Comparison of ENCODE assay signal across 17 cellular contexts in genomic region chr2:1157107-1157506, GRCh38.
DNase-seq lines count a peak whose midpoint lies in the region; ATAC-seq lines count a peak whose summit lies in the region.
"Had no signal": no experiment of that assay in that cellular context is flagged by ENCODE, and none has a peak within 500 bp of the region (broad histone marks: within the 10 kb centered on the region; RNA-seq: fewer than 3 reads in every experiment).

No MANE protein-coding gene starts in this region.

- peak overlapping the region; percentile 2 for H2BK15ac ChIP-seq in mesenchymal stem cell (ENCODE audit: low read depth, poor library complexity, severe bottlenecking)

- H3K36me3 Mint-ChIP-seq in activated T-cell treated with anti-CD3 and anti-CD28 coated beads, Interleukin-2, amount 50 U/mL, for 72 hours (ENCODE audit: insufficient read depth in 2 of 2) = no peaks in the 10 kb centered on the region
- H3K36me3 Mint-ChIP-seq: CD14-positive monocyte; CD8-positive, alpha-beta memory T cell had no signal

- peaks cover 0 to 6% (median 0%) of the 10 kb centered on the region in 11 experiments; a peak in 1 of 22 replicates for H3K27me3 ChIP-seq in BLaER1 treated with 17β-estradiol and CSF1 and Interleukin-3, amounts not matched to agents 10 nM and 100 nM
- no peaks in the 10 kb centered on the region for H3K27me3 ChIP-seq in mesenchymal stem cell (ENCODE audit: control insufficient read depth in 1 of 2, insufficient read depth in 1 of 2, low read length in 2 of 2)

- H3K23ac ChIP-seq in mesenchymal stem cell (ENCODE audit: low read length in 2 of 2) = no peak overlapping the region

- no peak overlapping the region for H3K4ac ChIP-seq in mesenchymal stem cell (ENCODE audit: low read depth in 1 of 2, low read length in 2 of 2)

- no peak overlapping the region for H3K27ac ChIP-seq in BLaER1 treated with 17β-estradiol and CSF1 and Interleukin-3, amounts not matched to agents 10 nM and 100 nM
- no peak overlapping the region for H3K27ac ChIP-seq in mesenchymal stem cell (ENCODE audit: low read length, poor library complexity, severe bottlenecking)

- no peaks in the 10 kb centered on the region for H3K9me3 Mint-ChIP-seq in activated T-cell treated with anti-CD3 and anti-CD28 coated beads, Interleukin-2, amount 50 U/mL, for 72 hours
- H3K9me3 Mint-ChIP-seq: CD4-positive, alpha-beta T cell; CD8-positive, alpha-beta memory T cell; GM23338; H9 had no signal

- ATAC-seq in GM21367 (IDR thresholded peaks at IDR 0.05; ENCODE audit: unreplicated experiment) (no peak), HG03469 (IDR thresholded peaks at IDR 0.05; ENCODE audit: unreplicated experiment) (no peak)
- ATAC-seq in activated T-cell treated with anti-CD3 and anti-CD28 coated beads, Interleukin-2, amount 50 U/mL, for 72 hours (replicated peaks in 1 of 2) = no peak
- ATAC-seq: GM12878, HCT116 had no signal

- H4K91ac ChIP-seq in mesenchymal stem cell (ENCODE audit: low read length) = no peak overlapping the region

- H4K8ac ChIP-seq in mesenchymal stem cell (ENCODE audit: low read length) = no peak overlapping the region

- no peak overlapping the region for H2BK5ac ChIP-seq in mesenchymal stem cell (ENCODE audit: low read depth, low read length, poor library complexity, severe bottlenecking)

- H3K18ac ChIP-seq in mesenchymal stem cell (ENCODE audit: low read depth in 1 of 2, low read length in 2 of 2) = no peak overlapping the region

- no peaks in the 10 kb centered on the region for H3K4me1 Mint-ChIP-seq in activated T-cell treated with anti-CD3 and anti-CD28 coated beads, Interleukin-2, amount 50 U/mL, for 72 hours (ENCODE audit: low read depth)
- H3K4me1 Mint-ChIP-seq: CD14-positive monocyte, GM23338, H9 had no signal

- H2BK12ac ChIP-seq in mesenchymal stem cell (ENCODE audit: low read length in 2 of 2) = no peak overlapping the region

- peaks cover 0 to 9% (median 0%) of the 10 kb centered on the region in 11 experiments; a peak in 6 of 22 replicates for H3K9me3 ChIP-seq in BLaER1 treated with 17β-estradiol and CSF1 and Interleukin-3, amounts not matched to agents 10 nM and 100 nM (replicated peaks in 1 of 11)
- no peaks in the 10 kb centered on the region for H3K9me3 ChIP-seq in mesenchymal stem cell (ENCODE audit: control insufficient read depth, low read length)

- no peak overlapping the region for H2AFZ ChIP-seq in mesenchymal stem cell (ENCODE audit: low read depth, low read length)
- H2AFZ ChIP-seq: GM23338 had no signal

- H4K20me1 ChIP-seq in BLaER1 treated with 17β-estradiol and CSF1 and Interleukin-3, amounts not matched to agents 10 nM and 100 nM = no peaks in the 10 kb centered on the region

- no peak overlapping the region for H3K9ac ChIP-seq in BLaER1 treated with 17β-estradiol and CSF1 and Interleukin-3, amounts not matched to agents 10 nM and 100 nM
- no peak overlapping the region for H3K9ac ChIP-seq in mesenchymal stem cell (ENCODE audit: low read length)

- H2AK5ac ChIP-seq in mesenchymal stem cell (ENCODE audit: low read length, severe bottlenecking) = no peak overlapping the region

- DNase-seq in ecto neural progenitor cell (ENCODE audit: low spot score) (peak; percentile 41), mesenchymal stem cell (no peak)
- DNase-seq in activated T-cell treated with anti-CD3 and anti-CD28 coated beads, Interleukin-2, amount 50 U/mL, for 72 hours = no peak
- DNase-seq: CD4-positive, alpha-beta T cell; CD8-positive, alpha-beta memory T cell; DMS 273 treated with DMSO at 0.1 percent for 48 hours; DMS79; EL; GDM1; H9 had no signal

- no peaks in the 10 kb centered on the region for H3K27me3 Mint-ChIP-seq in activated T-cell treated with anti-CD3 and anti-CD28 coated beads, Interleukin-2, amount 50 U/mL, for 72 hours (ENCODE audit: low read depth)
- H3K27me3 Mint-ChIP-seq: CD4-positive, alpha-beta T cell; CD8-positive, alpha-beta memory T cell had no signal

- H3K36me3 ChIP-seq in BLaER1 treated with 17β-estradiol and CSF1 and Interleukin-3, amounts not matched to agents 10 nM and 100 nM = no peaks in the 10 kb centered on the region
- no peaks in the 10 kb centered on the region for H3K36me3 ChIP-seq in mesenchymal stem cell (ENCODE audit: control insufficient read depth in 1 of 2, insufficient read depth in 2 of 2, low read depth in 1 of 2, low read length in 2 of 2)

- no peak overlapping the region for H3K27ac Mint-ChIP-seq in activated T-cell treated with anti-CD3 and anti-CD28 coated beads, Interleukin-2, amount 50 U/mL, for 72 hours
- H3K27ac Mint-ChIP-seq: CD14-positive monocyte; CD4-positive, alpha-beta T cell; CD8-positive, alpha-beta memory T cell; GM23338 had no signal

- WGBS in mesenchymal stem cell = 82% methylated on average over 14 of the region's 15 CpGs

- H3K4me3 ChIP-seq in BLaER1 treated with 17β-estradiol and CSF1 and Interleukin-3, amounts not matched to agents 10 nM and 100 nM = no peak overlapping the region
- H3K4me3 ChIP-seq in mesenchymal stem cell (ENCODE audit: insufficient read depth in 1 of 2, low read depth in 1 of 2, low read length in 2 of 2) = no peak overlapping the region
- H3K4me3 ChIP-seq: GM12878, GM23338 had no signal

- no peak overlapping the region for H3K14ac ChIP-seq in mesenchymal stem cell (ENCODE audit: low read length in 2 of 2)

- no peak overlapping the region for H3K4me3 Mint-ChIP-seq in activated T-cell treated with anti-CD3 and anti-CD28 coated beads, Interleukin-2, amount 50 U/mL, for 72 hours
- H3K4me3 Mint-ChIP-seq: CD14-positive monocyte; CD4-positive, alpha-beta T cell; CD8-positive, alpha-beta memory T cell; GM23338; H9 had no signal

- H3K4me1 ChIP-seq in BLaER1 treated with 17β-estradiol and CSF1 and Interleukin-3, amounts not matched to agents 10 nM and 100 nM = peaks cover 41 to 75% (median 62%) of the 10 kb centered on the region in 10 experiments
- peaks cover 5% of the 10 kb centered on the region for H3K4me1 ChIP-seq in mesenchymal stem cell (ENCODE audit: control insufficient read depth, insufficient read depth, low read depth, low read length)

- no peak overlapping the region for H2BK120ac ChIP-seq in mesenchymal stem cell (ENCODE audit: low read depth, low read length)

- no peaks in the 10 kb centered on the region for H3K79me1 ChIP-seq in mesenchymal stem cell (replicated peaks; ENCODE audit: low read length, poor library complexity, severe bottlenecking)

- peak overlapping the region; percentile 64 to 81 (median 77); a peak in 20 of 22 replicates for H3K4me2 ChIP-seq in BLaER1 treated with 17β-estradiol and CSF1 and Interleukin-3, amounts not matched to agents 10 nM and 100 nM
- no peak overlapping the region for H3K4me2 ChIP-seq in mesenchymal stem cell (ENCODE audit: low read length, poor library complexity, severe bottlenecking)
- H3K4me2 ChIP-seq: GM23338 had no signal
